ENCODE assay signal across 12 cellular contexts in the genomic region with DNA sequence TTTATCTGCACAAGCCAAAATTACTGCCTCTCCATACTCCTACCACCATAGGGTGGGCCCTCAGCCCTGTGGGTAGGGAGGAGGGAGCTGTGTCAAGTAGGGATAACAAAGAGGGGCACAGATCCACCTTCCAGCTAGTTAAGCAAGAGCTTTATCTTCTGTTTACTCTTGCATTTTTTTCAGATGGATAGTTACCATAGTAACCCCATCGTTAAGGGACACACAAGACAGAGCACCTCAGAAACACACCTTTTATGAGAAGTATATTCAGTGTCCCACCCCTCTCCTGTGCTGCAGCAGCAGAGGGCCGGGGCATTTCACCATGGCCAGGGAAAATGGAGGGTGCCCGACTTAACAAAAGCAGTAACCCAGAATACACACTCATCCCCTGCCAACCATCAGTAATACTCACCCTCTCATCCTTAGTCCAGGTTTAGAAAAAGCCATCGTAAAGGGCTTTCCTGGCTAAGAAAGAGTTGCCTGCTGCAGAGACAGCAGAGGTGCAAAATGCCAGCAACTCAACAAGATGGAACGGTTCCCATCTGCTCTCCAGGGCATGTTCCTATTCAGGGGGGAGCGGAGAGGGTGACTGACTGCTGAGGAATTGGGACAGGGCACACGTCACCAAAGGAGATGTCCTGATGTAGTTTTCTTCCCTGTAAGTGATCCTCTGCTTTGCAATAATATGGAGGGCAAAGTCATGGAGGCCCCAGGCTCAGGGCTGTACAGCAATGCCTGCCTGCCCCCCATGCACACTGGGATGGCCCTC. TPM values are rescaled to one million over a fixed set of nuclear protein-coding genes. Genes with fewer than 3 reads are reported as not detected.
DNase-seq lines count a peak whose midpoint lies in the region; ATAC-seq, FAIRE-seq and TF ChIP-seq lines count a peak whose summit lies in the region.
"Had no signal": no experiment of that assay in that cellular context is flagged by ENCODE, and none has a peak within 500 bp of the region (broad histone marks: within the 10 kb centered on the region; RNA-seq: fewer than 3 reads in every experiment).

No MANE protein-coding gene starts in this region.

- H3K4me3 Mint-ChIP-seq in natural killer cell = no peak overlapping the region
- H3K4me3 Mint-ChIP-seq in natural killer cell treated with Interleukin-12 subunit alpha and Interleukin-12 subunit beta and Interleukin-15 and Interleukin-18, amount 100 ng/mL, for 72 hours = no peak overlapping the region
- H3K4me3 Mint-ChIP-seq in activated CD8-positive, alpha-beta T cell treated with anti-CD3 and anti-CD28 coated beads for 36 hours = no peak overlapping the region
- H3K4me3 Mint-ChIP-seq: B cell had no signal

- no peak for TF ChIP-seq CTCF in natural killer cell (IDR thresholded peaks at IDR 0.05)
- TF ChIP-seq CTCF in activated CD8-positive, alpha-beta T cell treated with anti-CD3 and anti-CD28 coated beads for 36 hours (IDR thresholded peaks at IDR 0.05) = no peak

- peaks cover 0 to 4% of the 10 kb centered on the region in 2 donors for H3K4me1 ChIP-seq in small intestine (ENCODE audit: control insufficient read depth in 2 of 2, insufficient read depth in 1 of 2, low read depth in 1 of 2, low read length in 1 of 2)

- peaks cover 5 to 24% of the 10 kb centered on the region in 2 donors for H3K36me3 ChIP-seq in small intestine (ENCODE audit: control insufficient read depth in 2 of 2, insufficient read depth in 2 of 2, low read length in 2 of 2)

- H3K4me3 ChIP-seq in small intestine (ENCODE audit: low read depth in 1 of 2, low read length in 2 of 2) = no peak overlapping the region
- H3K4me3 ChIP-seq: stomach had no signal

- H3K4me1 Mint-ChIP-seq in natural killer cell = peaks cover 36 to 58% of the 10 kb centered on the region in 2 donors
- peaks cover 47% of the 10 kb centered on the region in 2 donors for H3K4me1 Mint-ChIP-seq in natural killer cell treated with Interleukin-12 subunit alpha and Interleukin-12 subunit beta and Interleukin-15 and Interleukin-18, amount 100 ng/mL, for 72 hours (ENCODE audit: low read depth in 2 of 2)
- H3K4me1 Mint-ChIP-seq in activated CD8-positive, alpha-beta T cell treated with anti-CD3 and anti-CD28 coated beads for 36 hours (ENCODE audit: low read depth) = peaks cover 50% of the 10 kb centered on the region

- no peaks in the 10 kb centered on the region for H3K9me3 ChIP-seq in small intestine (ENCODE audit: control insufficient read depth, low read depth)
- H3K9me3 ChIP-seq: stomach had no signal

- no peak for FAIRE-seq in small intestine (lab: Jason Lieb, UNC)

- no peaks in the 10 kb centered on the region for H3K9me3 Mint-ChIP-seq in natural killer cell
- H3K9me3 Mint-ChIP-seq in natural killer cell treated with Interleukin-12 subunit alpha and Interleukin-12 subunit beta and Interleukin-15 and Interleukin-18, amount 100 ng/mL, for 72 hours = no peaks in the 10 kb centered on the region
- no peaks in the 10 kb centered on the region for H3K9me3 Mint-ChIP-seq in activated CD8-positive, alpha-beta T cell treated with anti-CD3 and anti-CD28 coated beads for 36 hours

- no peaks in the 10 kb centered on the region for H3K27me3 ChIP-seq in small intestine (ENCODE audit: control insufficient read depth in 2 of 2, insufficient read depth in 2 of 2, low read length in 2 of 2)
- H3K27me3 ChIP-seq: stomach had no signal

- ATAC-seq in natural killer cell (peak in 1 of 3 donors; percentile 23), left ventricle myocardium superior (peak; percentile 90), GM19395 (IDR thresholded peaks at IDR 0.05; ENCODE audit: unreplicated experiment) (no peak), HG02763 (IDR thresholded peaks at IDR 0.05; ENCODE audit: unreplicated experiment) (no peak)
- no peak for ATAC-seq in natural killer cell treated with Interleukin-12 subunit alpha and Interleukin-12 subunit beta and Interleukin-15 and Interleukin-18, amount 100 ng/mL, for 72 hours
- ATAC-seq in activated CD8-positive, alpha-beta T cell treated with anti-CD3 and anti-CD28 coated beads for 36 hours = no peak

- intact Hi-C loops in natural killer cell (cut with micrococcal nuclease) (no loop called here), left ventricle myocardium superior (cut with micrococcal nuclease) (no loop called here)
- intact Hi-C loops in activated CD8-positive, alpha-beta T cell treated with anti-CD3 and anti-CD28 coated beads for 36 hours (cut with micrococcal nuclease) = no loop called here

- CTCF ChIA-PET in activated CD8-positive, alpha-beta T cell treated with anti-CD3 and anti-CD28 coated beads for 36 hours (lab: Charles Lee) = interaction anchor here (1.0 kb wide), 1 partner anchor 178 kb away, joined by 3 read pairs; no protein-coding TSS in a partner anchor

- 69 to 75% (median 69%) methylated on average over 7 of the region's 7 CpGs for WGBS in small intestine, 3 donors

- peak overlapping the region; percentile 34 to 35 for H3K27ac Mint-ChIP-seq in natural killer cell
- no peak overlapping the region for H3K27ac Mint-ChIP-seq in natural killer cell treated with Interleukin-12 subunit alpha and Interleukin-12 subunit beta and Interleukin-15 and Interleukin-18, amount 100 ng/mL, for 72 hours
- H3K27ac Mint-ChIP-seq in activated CD8-positive, alpha-beta T cell treated with anti-CD3 and anti-CD28 coated beads for 36 hours = peak overlapping the region; percentile 34
- H3K27ac Mint-ChIP-seq: B cell had no signal

- no peaks in the 10 kb centered on the region for H3K36me3 Mint-ChIP-seq in natural killer cell
- H3K36me3 Mint-ChIP-seq in natural killer cell treated with Interleukin-12 subunit alpha and Interleukin-12 subunit beta and Interleukin-15 and Interleukin-18, amount 100 ng/mL, for 72 hours = no peaks in the 10 kb centered on the region
- peaks cover 54% of the 10 kb centered on the region for H3K36me3 Mint-ChIP-seq in activated CD8-positive, alpha-beta T cell treated with anti-CD3 and anti-CD28 coated beads for 36 hours (ENCODE audit: low read depth)

- H3K27me3 Mint-ChIP-seq in natural killer cell (ENCODE audit: low read depth in 2 of 2) = no peaks in the 10 kb centered on the region
- no peaks in the 10 kb centered on the region for H3K27me3 Mint-ChIP-seq in natural killer cell treated with Interleukin-12 subunit alpha and Interleukin-12 subunit beta and Interleukin-15 and Interleukin-18, amount 100 ng/mL, for 72 hours
- H3K27me3 Mint-ChIP-seq in activated CD8-positive, alpha-beta T cell treated with anti-CD3 and anti-CD28 coated beads for 36 hours = no peaks in the 10 kb centered on the region
- H3K27me3 Mint-ChIP-seq: B cell had no signal

- POLR2A ChIA-PET in activated CD8-positive, alpha-beta T cell treated with anti-CD3 and anti-CD28 coated beads for 36 hours (lab: Charles Lee) = no interaction called here

- no peak for DNase-seq in natural killer cell
- no peak for DNase-seq in natural killer cell treated with Interleukin-12 subunit alpha and Interleukin-12 subunit beta and Interleukin-15 and Interleukin-18, amount 100 ng/mL, for 72 hours (ENCODE audit: low spot score)
- no peak for DNase-seq in activated CD8-positive, alpha-beta T cell treated with anti-CD3 and anti-CD28 coated beads for 36 hours
- peak; percentile 56 for DNase-seq in left ventricle myocardium superior
- DNase-seq in small intestine = no peak
- no peak for DNase-seq in NCI-H2081 treated with DMSO at 0.1 percent for 48 hours (lab: John Stamatoyannopoulos, UW)
- DNase-seq: activated T-cell treated with anti-CD3 and anti-CD28 coated beads, Interleukin-2, amount 50 U/mL, for 1 hour; stimulated activated CD4-positive, alpha-beta T cell treated with anti-CD3 and anti-CD28 coated beads, Interleukin-4, amount 100 ng/mL, for 24 hours; stomach had no signal

- no peak overlapping the region for H3K27ac ChIP-seq in small intestine (ENCODE audit: low read depth in 1 of 2, low read length in 1 of 2)

RNA-seq across cellular contexts. Expression of gene MACROH2A1, which starts 25.1 kb away (rescaled TPM):
- 100 to 1,000 TPM; 139 to 160 (median 139) TPM for total RNA-seq in natural killer cell
- total RNA-seq in natural killer cell treated with Interleukin-12 subunit alpha and Interleukin-12 subunit beta and Interleukin-15 and Interleukin-18, amount 100 ng/mL, for 72 hours = 100 to 1,000 TPM; 163 to 252 TPM
- 100 to 1,000 TPM; 170 to 179 TPM for total RNA-seq in activated CD8-positive, alpha-beta T cell treated with anti-CD3 and anti-CD28 coated beads for 36 hours
- total RNA-seq in left ventricle myocardium superior = 119 TPM
- 100 to 1,000 TPM; 154 to 223 (median 198) TPM for polyA plus RNA-seq in small intestine

Comparison
In these comparisons a context has a peak if more than half of its experiments do, and no peak if none do; other contexts are left out.
1. H3K27ac Mint-ChIP-seq: peak in natural killer cell (2 of 2) and activated CD8-positive, alpha-beta T cell treated with anti-CD3 and anti-CD28 coated beads for 36 hours (single experiment); none in natural killer cell treated with Interleukin-12 subunit alpha and Interleukin-12 subunit beta and Interleukin-15 and Interleukin-18, amount 100 ng/mL, for 72 hours (0 of 2).